21 cellular contexts compared by ENCODE assay signal in the genomic region with DNA sequence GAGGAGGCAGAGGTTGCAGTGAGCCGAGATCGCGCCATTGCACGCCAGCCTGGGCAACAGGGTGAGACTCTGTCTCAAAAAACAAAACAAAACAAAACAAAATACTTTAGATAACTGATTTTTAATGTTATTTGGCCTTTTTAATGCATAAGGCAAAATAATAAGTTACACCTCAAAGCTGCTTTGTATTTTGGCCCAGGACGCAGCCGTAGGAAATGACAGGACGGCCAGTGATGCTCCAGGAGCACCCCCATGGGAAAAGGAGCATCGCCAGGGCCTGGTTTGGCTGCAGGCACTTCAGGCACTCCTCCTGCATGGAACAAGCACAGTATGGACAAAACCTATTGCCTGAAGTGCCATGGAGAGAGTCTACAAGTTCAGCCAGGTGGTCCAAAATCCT.
"Had no signal": no experiment of that assay in that cellular context is flagged by ENCODE, and none has a peak within 500 bp of the region (broad histone marks: within the 10 kb centered on the region; RNA-seq: fewer than 3 reads in every experiment).

No MANE protein-coding gene starts in this region.

- H3K27me3 ChIP-seq: hepatocyte, pancreas, spleen, transverse colon, upper lobe of left lung, vagina had no signal

- H3K4me2 ChIP-seq: hepatocyte had no signal

- H2AFZ ChIP-seq: hepatocyte had no signal

- H3K9me3 ChIP-seq: mucosa of descending colon, pancreas, prostate gland, spleen, transverse colon, vagina had no signal

- H3K27ac ChIP-seq: hepatocyte, pancreas, prostate gland had no signal

- FAIRE-seq: pancreas, small intestine had no signal

- H3K4me3 ChIP-seq: hepatocyte, lung, mucosa of descending colon, pancreas, prostate gland, spleen, transverse colon, upper lobe of left lung, vagina had no signal

- DNase-seq: islet precursor cell; midbrain; mucosa of descending colon; naive thymus-derived CD4-positive, alpha-beta T cell; nucleus accumbens; pancreas; posterior cingulate gyrus; small intestine; spleen; stimulated activated CD4-positive, alpha-beta T cell treated with anti-CD3 and anti-CD28 coated beads, Interleukin-4, amount 100 ng/mL, for 24 hours; stimulated activated naive CD4-positive, alpha-beta T cell; transverse colon had no signal

- ATAC-seq: left lobe of liver; mucosa of descending colon; naive thymus-derived CD4-positive, alpha-beta T cell; natural killer cell treated with Interleukin-12 subunit alpha and Interleukin-12 subunit beta and Interleukin-15 and Interleukin-18, amount 100 ng/mL, for 72 hours; pancreas; sciatic nerve; stimulated activated effector memory CD8-positive, alpha-beta T cell treated with anti-CD3 and anti-CD28 coated beads, Interleukin-12 subunit alpha, Interleukin-12 subunit beta, amount 100 ng/mL, for 72 hours had no signal
